In genomic region chr3:143581972-143582722, GRCh38 we compare ENCODE assay signal across 19 cellular contexts.
DNase-seq lines count a peak whose midpoint lies in the region; ATAC-seq and FAIRE-seq lines count a peak whose summit lies in the region.
"Had no signal": no experiment of that assay in that cellular context is flagged by ENCODE, and none has a peak within 500 bp of the region (broad histone marks: within the 10 kb centered on the region; RNA-seq: fewer than 3 reads in every experiment).

No MANE protein-coding gene starts in this region.

- peak; percentile 56 to 65 for ATAC-seq in activated T-cell treated with anti-CD3 and anti-CD28 coated beads, Interleukin-2, amount 50 U/mL, for 72 hours (replicated peaks in 1 of 2)
- ATAC-seq in GM19351 (IDR thresholded peaks at IDR 0.05; ENCODE audit: unreplicated experiment) (peak; percentile 58), HG03354 (IDR thresholded peaks at IDR 0.05; ENCODE audit: poor library complexity, severe bottlenecking, unreplicated experiment) (peak; percentile 46), T-cell (replicated peaks in 1 of 4) (no peak)
- peak; percentile 73 for ATAC-seq in stimulated activated effector memory CD8-positive, alpha-beta T cell treated with anti-CD3 and anti-CD28 coated beads, Interleukin-12 subunit alpha, Interleukin-12 subunit beta, amount 100 ng/mL, for 72 hours
- ATAC-seq: foreskin keratinocyte had no signal

- no peak overlapping the region for H3K4me3 Mint-ChIP-seq in activated T-cell treated with anti-CD3 and anti-CD28 coated beads, Interleukin-2, amount 50 U/mL, for 72 hours
- H3K4me3 Mint-ChIP-seq in stimulated activated effector memory CD8-positive, alpha-beta T cell treated with anti-CD3 and anti-CD28 coated beads, Interleukin-12 subunit alpha, Interleukin-12 subunit beta, amount 100 ng/mL, for 72 hours, result no peak overlapping the region
- H3K4me3 Mint-ChIP-seq in T-cell, result no peak overlapping the region
- H3K4me3 Mint-ChIP-seq: activated naive CD8-positive, alpha-beta T cell treated with anti-CD3 and anti-CD28 coated beads, Interleukin-2, amount 10 ng/mL, durations not matched to agents 7 days and 5 days; activated T-helper 1 cell treated with anti-CD3 and anti-CD28 coated beads, Interleukin-12 subunit alpha, Interleukin-12 subunit beta, Interleukin-2, Interleukin-4 antibody, amounts not matched to agents 30 ng/mL and 10 ng/mL and 1 ng/mL, durations not matched to agents 14 hours and 24 hours and 36 hours had no signal

- CTCF ChIA-PET in T-cell (lab: Charles Lee), result no interaction called here

- H3K27me3 Mint-ChIP-seq in activated T-cell treated with anti-CD3 and anti-CD28 coated beads, Interleukin-2, amount 50 U/mL, for 72 hours (ENCODE audit: low read depth), result no peaks in the 10 kb centered on the region
- H3K27me3 Mint-ChIP-seq in T-cell, result no peaks in the 10 kb centered on the region
- H3K27me3 Mint-ChIP-seq: activated naive CD8-positive, alpha-beta T cell treated with anti-CD3 and anti-CD28 coated beads, Interleukin-2, amount 10 ng/mL, durations not matched to agents 7 days and 5 days had no signal

- no peaks in the 10 kb centered on the region for H3K36me3 Mint-ChIP-seq in activated T-cell treated with anti-CD3 and anti-CD28 coated beads, Interleukin-2, amount 50 U/mL, for 72 hours (ENCODE audit: insufficient read depth in 2 of 2)
- H3K36me3 Mint-ChIP-seq in stimulated activated effector memory CD8-positive, alpha-beta T cell treated with anti-CD3 and anti-CD28 coated beads, Interleukin-12 subunit alpha, Interleukin-12 subunit beta, amount 100 ng/mL, for 72 hours, result no peaks in the 10 kb centered on the region
- peaks cover 56% of the 10 kb centered on the region for H3K36me3 Mint-ChIP-seq in T-cell
- H3K36me3 Mint-ChIP-seq: activated naive CD8-positive, alpha-beta T cell treated with anti-CD3 and anti-CD28 coated beads, Interleukin-2, amount 10 ng/mL, durations not matched to agents 7 days and 5 days had no signal

- POLR2A ChIA-PET in T-cell (lab: Charles Lee), result no interaction called here

- no peaks in the 10 kb centered on the region for H3K9me3 Mint-ChIP-seq in activated T-cell treated with anti-CD3 and anti-CD28 coated beads, Interleukin-2, amount 50 U/mL, for 72 hours
- H3K9me3 Mint-ChIP-seq in stimulated activated effector memory CD8-positive, alpha-beta T cell treated with anti-CD3 and anti-CD28 coated beads, Interleukin-12 subunit alpha, Interleukin-12 subunit beta, amount 100 ng/mL, for 72 hours, result no peaks in the 10 kb centered on the region
- no peaks in the 10 kb centered on the region for H3K9me3 Mint-ChIP-seq in T-cell
- H3K9me3 Mint-ChIP-seq: activated naive CD8-positive, alpha-beta T cell treated with anti-CD3 and anti-CD28 coated beads, Interleukin-2, amount 10 ng/mL, durations not matched to agents 7 days and 5 days; activated T-helper 1 cell treated with anti-CD3 and anti-CD28 coated beads, Interleukin-12 subunit alpha, Interleukin-12 subunit beta, Interleukin-2, Interleukin-4 antibody, amounts not matched to agents 30 ng/mL and 10 ng/mL and 1 ng/mL, durations not matched to agents 14 hours and 24 hours and 36 hours had no signal

- no peak for FAIRE-seq in RCC 7860 (lab: Jason Lieb, UNC)
- FAIRE-seq: D721Med, H1 had no signal

- DNase-seq in activated T-cell treated with anti-CD3 and anti-CD28 coated beads, Interleukin-2, amount 50 U/mL, for 72 hours, result no peak
- DNase-seq in activated T-cell treated with anti-CD3 and anti-CD28 coated beads for 4 hours (no peak), T-cell (no peak), T1000 (lab: John Stamatoyannopoulos, UW) (no peak), RCC 7860 (ENCODE audit: low spot score) (no peak)
- no peak for DNase-seq in stimulated activated effector memory CD8-positive, alpha-beta T cell treated with anti-CD3 and anti-CD28 coated beads, Interleukin-12 subunit alpha, Interleukin-12 subunit beta, amount 100 ng/mL, for 72 hours (ENCODE audit: low spot score in 2 of 2)
- DNase-seq: ACHN; activated naive CD8-positive, alpha-beta T cell treated with anti-CD3 and anti-CD28 coated beads, Interleukin-2, amount 10 ng/mL, durations not matched to agents 7 days and 5 days; cerebellar nuclear complex; foreskin keratinocyte; NCI-H2171; NCI-H524 treated with DMSO at 0.1 percent for 48 hours; posterior cingulate gyrus; uterus had no signal

- no peak overlapping the region for H3K27ac Mint-ChIP-seq in activated T-cell treated with anti-CD3 and anti-CD28 coated beads, Interleukin-2, amount 50 U/mL, for 72 hours
- peak overlapping the region; percentile 50 for H3K27ac Mint-ChIP-seq in stimulated activated effector memory CD8-positive, alpha-beta T cell treated with anti-CD3 and anti-CD28 coated beads, Interleukin-12 subunit alpha, Interleukin-12 subunit beta, amount 100 ng/mL, for 72 hours
- H3K27ac Mint-ChIP-seq in T-cell, result no peak overlapping the region
- H3K27ac Mint-ChIP-seq: activated naive CD8-positive, alpha-beta T cell treated with anti-CD3 and anti-CD28 coated beads, Interleukin-2, amount 10 ng/mL, durations not matched to agents 7 days and 5 days; activated T-helper 1 cell treated with anti-CD3 and anti-CD28 coated beads, Interleukin-12 subunit alpha, Interleukin-12 subunit beta, Interleukin-2, Interleukin-4 antibody, amounts not matched to agents 30 ng/mL and 10 ng/mL and 1 ng/mL, durations not matched to agents 14 hours and 24 hours and 36 hours had no signal

- H3K4me1 Mint-ChIP-seq in activated T-cell treated with anti-CD3 and anti-CD28 coated beads, Interleukin-2, amount 50 U/mL, for 72 hours (ENCODE audit: low read depth), result peaks cover 36% of the 10 kb centered on the region
- H3K4me1 Mint-ChIP-seq in stimulated activated effector memory CD8-positive, alpha-beta T cell treated with anti-CD3 and anti-CD28 coated beads, Interleukin-12 subunit alpha, Interleukin-12 subunit beta, amount 100 ng/mL, for 72 hours, result peaks cover 6% of the 10 kb centered on the region
- H3K4me1 Mint-ChIP-seq in T-cell, result peaks cover 0 to 8% (median 7%) of the 10 kb centered on the region in 3 donors

Comparison
In these comparisons a context has a peak if more than half of its experiments do, and no peak if none do; other contexts are left out.
1. ATAC-seq: peak in activated T-cell treated with anti-CD3 and anti-CD28 coated beads, Interleukin-2, amount 50 U/mL, for 72 hours (2 of 2), GM19351 (single experiment), HG03354 (single experiment) and stimulated activated effector memory CD8-positive, alpha-beta T cell treated with anti-CD3 and anti-CD28 coated beads, Interleukin-12 subunit alpha, Interleukin-12 subunit beta, amount 100 ng/mL, for 72 hours (single experiment); none in T-cell (0 of 4).